ENCODE assay signal across 2 cellular contexts in the genomic region with DNA sequence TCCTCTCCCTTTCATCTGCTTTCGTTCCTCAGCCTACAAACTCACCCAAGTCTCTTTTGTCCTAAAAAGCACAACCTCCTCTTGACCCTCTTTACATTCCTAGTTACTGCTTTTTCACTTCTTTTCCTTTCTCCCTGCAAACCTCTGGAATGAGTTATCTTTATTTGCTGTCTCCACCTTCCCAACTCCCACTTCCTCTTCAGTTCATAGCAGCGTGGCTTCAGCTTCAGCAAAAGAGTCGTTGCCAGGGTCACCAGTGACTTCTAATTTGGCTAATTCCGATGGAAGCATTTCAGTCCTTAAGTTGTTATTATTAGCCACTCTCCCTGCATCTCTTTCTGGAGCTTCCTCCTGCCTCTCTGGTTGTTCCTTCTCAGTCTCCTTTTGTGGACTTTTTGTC.
TF ChIP-seq lines count a peak whose summit lies in the region.

No MANE protein-coding gene starts in this region.

TF ChIP-seq in SK-N-SH, 30 proteins besides CTCF, POLR2A, EP300 and RAD21 (continued from another document):
- TF ChIP-seq, protein P1, sequence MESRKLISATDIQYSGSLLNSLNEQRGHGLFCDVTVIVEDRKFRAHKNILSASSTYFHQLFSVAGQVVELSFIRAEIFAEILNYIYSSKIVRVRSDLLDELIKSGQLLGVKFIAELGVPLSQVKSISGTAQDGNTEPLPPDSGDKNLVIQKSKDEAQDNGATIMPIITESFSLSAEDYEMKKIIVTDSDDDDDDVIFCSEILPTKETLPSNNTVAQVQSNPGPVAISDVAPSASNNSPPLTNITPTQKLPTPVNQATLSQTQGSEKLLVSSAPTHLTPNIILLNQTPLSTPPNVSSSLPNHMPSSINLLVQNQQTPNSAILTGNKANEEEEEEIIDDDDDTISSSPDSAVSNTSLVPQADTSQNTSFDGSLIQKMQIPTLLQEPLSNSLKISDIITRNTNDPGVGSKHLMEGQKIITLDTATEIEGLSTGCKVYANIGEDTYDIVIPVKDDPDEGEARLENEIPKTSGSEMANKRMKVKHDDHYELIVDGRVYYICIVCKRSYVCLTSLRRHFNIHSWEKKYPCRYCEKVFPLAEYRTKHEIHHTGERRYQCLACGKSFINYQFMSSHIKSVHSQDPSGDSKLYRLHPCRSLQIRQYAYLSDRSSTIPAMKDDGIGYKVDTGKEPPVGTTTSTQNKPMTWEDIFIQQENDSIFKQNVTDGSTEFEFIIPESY (IDR thresholded peaks at IDR 0.05; ENCODE audit: borderline replicate concordance, low read depth): no peak
- TF ChIP-seq TCF12 (IDR thresholded peaks at IDR 0.05) (no peak), FOXM1 (IDR thresholded peaks at IDR 0.05; ENCODE audit: low read depth) (no peak), RCOR1 (IDR thresholded peaks at IDR 0.05; ENCODE audit: low read length) (no peak), JUND (IDR thresholded peaks at IDR 0.05) (no peak), ELF1 (IDR thresholded peaks at IDR 0.05) (no peak), RFX5 (IDR thresholded peaks at IDR 0.05; ENCODE audit: low read length) (no peak), CHD2 (IDR thresholded peaks at IDR 0.05; ENCODE audit: low read length, partially characterized antibody) (no peak), SIN3A (IDR thresholded peaks at IDR 0.05; ENCODE audit: borderline replicate concordance, low read depth, low read length) (no peak), POLR2AphosphoS5 (IDR thresholded peaks at IDR 0.05; ENCODE audit: low read depth, low read length) (no peak), NRF1 (IDR thresholded peaks at IDR 0.05; ENCODE audit: low read depth, low read length) (no peak), FOSL2 (IDR thresholded peaks at IDR 0.05; ENCODE audit: borderline replicate concordance, low read depth) (no peak), SMC3 (IDR thresholded peaks at IDR 0.05; ENCODE audit: low read depth, low read length) (no peak), TEAD4 (IDR thresholded peaks at IDR 0.05; ENCODE audit: borderline replicate concordance, insufficient read depth) (no peak)
- TF ChIP-seq, protein P2, sequence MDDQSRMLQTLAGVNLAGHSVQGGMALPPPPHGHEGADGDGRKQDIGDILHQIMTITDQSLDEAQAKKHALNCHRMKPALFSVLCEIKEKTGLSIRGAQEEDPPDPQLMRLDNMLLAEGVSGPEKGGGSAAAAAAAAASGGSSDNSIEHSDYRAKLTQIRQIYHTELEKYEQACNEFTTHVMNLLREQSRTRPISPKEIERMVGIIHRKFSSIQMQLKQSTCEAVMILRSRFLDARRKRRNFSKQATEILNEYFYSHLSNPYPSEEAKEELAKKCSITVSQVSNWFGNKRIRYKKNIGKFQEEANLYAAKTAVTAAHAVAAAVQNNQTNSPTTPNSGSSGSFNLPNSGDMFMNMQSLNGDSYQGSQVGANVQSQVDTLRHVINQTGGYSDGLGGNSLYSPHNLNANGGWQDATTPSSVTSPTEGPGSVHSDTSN (IDR thresholded peaks at IDR 0.05): no peak
- TF ChIP-seq, protein P3, sequence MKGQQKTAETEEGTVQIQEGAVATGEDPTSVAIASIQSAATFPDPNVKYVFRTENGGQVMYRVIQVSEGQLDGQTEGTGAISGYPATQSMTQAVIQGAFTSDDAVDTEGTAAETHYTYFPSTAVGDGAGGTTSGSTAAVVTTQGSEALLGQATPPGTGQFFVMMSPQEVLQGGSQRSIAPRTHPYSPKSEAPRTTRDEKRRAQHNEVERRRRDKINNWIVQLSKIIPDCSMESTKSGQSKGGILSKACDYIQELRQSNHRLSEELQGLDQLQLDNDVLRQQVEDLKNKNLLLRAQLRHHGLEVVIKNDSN (IDR thresholded peaks at IDR 0.05; ENCODE audit: borderline replicate concordance, low read depth): no peak
- TF ChIP-seq, protein P4, sequence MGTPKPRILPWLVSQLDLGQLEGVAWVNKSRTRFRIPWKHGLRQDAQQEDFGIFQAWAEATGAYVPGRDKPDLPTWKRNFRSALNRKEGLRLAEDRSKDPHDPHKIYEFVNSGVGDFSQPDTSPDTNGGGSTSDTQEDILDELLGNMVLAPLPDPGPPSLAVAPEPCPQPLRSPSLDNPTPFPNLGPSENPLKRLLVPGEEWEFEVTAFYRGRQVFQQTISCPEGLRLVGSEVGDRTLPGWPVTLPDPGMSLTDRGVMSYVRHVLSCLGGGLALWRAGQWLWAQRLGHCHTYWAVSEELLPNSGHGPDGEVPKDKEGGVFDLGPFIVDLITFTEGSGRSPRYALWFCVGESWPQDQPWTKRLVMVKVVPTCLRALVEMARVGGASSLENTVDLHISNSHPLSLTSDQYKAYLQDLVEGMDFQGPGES (IDR thresholded peaks at IDR 0.05; ENCODE audit: low read depth, low read length): no peak
TF ChIP-seq in SK-N-SH: peak in this region for 0.

TF ChIP-seq in SK-N-SH treated with all-trans-retinoic acid at 6 μM for 48 hours, 23 proteins besides CTCF, POLR2A, EP300 and RAD21 (continued from another document):
- TF ChIP-seq CSDC2 (CRISPR knock-in tag; IDR thresholded peaks at IDR 0.05) (no peak), ZC3H10 (CRISPR knock-in tag; IDR thresholded peaks at IDR 0.05) (no peak), RARB (CRISPR knock-in tag; IDR thresholded peaks at IDR 0.05) (no peak), ZNF8 (CRISPR knock-in tag; IDR thresholded peaks at IDR 0.05) (no peak)
